Comparison of ENCODE assay signal across 1 cellular context in genomic region chr9:32579706-32580331, GRCh38.
A peak's percentile ranks its signal among the peaks of the same experiment; 100 is the strongest.
TF ChIP-seq lines count a peak whose summit lies in the region.

No MANE protein-coding gene starts in this region.

TF ChIP-seq in GM12878, 131 proteins besides CTCF, POLR2A, EP300 and RAD21:
- TF ChIP-seq CHD1 (IDR thresholded peaks at IDR 0.05; ENCODE audit: low read depth, low read length) (no peak), MYC (IDR thresholded peaks at IDR 0.05; ENCODE audit: insufficient read depth, insufficient read length, insufficient replicate concordance, low read length, severe bottlenecking) (no peak), CBX5 (IDR thresholded peaks at IDR 0.05; ENCODE audit: low read depth) (no peak), SMC3 (IDR thresholded peaks at IDR 0.05; ENCODE audit: borderline replicate concordance, low read length) (peak; percentile 97), YY1 (IDR thresholded peaks at IDR 0.05; ENCODE audit: low read depth, low read length) (peak; percentile 49; the same call in 1 of the 2 replicates), ZNF622 (IDR thresholded peaks at IDR 0.05) (no peak), SUZ12 (IDR thresholded peaks at IDR 0.05; ENCODE audit: unreplicated experiment) (no peak), KLF5 (IDR thresholded peaks at IDR 0.05; ENCODE audit: partially characterized antibody) (no peak)
